In genomic region chr3:179418610-179419009, GRCh38 we compare ENCODE assay signal across 14 cellular contexts.
DNase-seq lines count a peak whose midpoint lies in the region; ATAC-seq lines count a peak whose summit lies in the region.
"Had no signal": no experiment of that assay in that cellular context is flagged by ENCODE, and none has a peak within 500 bp of the region (broad histone marks: within the 10 kb centered on the region; RNA-seq: fewer than 3 reads in every experiment).

No MANE protein-coding gene starts in this region.

- peak; percentile 11 for DNase-seq in NCI-H2227 (lab: John Stamatoyannopoulos, UW; ENCODE audit: unreplicated experiment)
- DNase-seq in NCI-H2227 treated with DMSO at 0.1 percent for 48 hours (lab: John Stamatoyannopoulos, UW) = no peak
- peak; percentile 6 for DNase-seq in NCI-H1417 treated with DMSO at 0.1 percent for 48 hours (lab: John Stamatoyannopoulos, UW)
- peak; percentile 77 to 80 for DNase-seq in NCI-H526 (lab: John Stamatoyannopoulos, UW)
- DNase-seq in activated CD4-positive, alpha-beta T cell treated with anti-CD3 and anti-CD28 coated beads, Interleukin-2, amount 50 U/mL, for 1 hour = no peak
- DNase-seq in activated naive CD4-positive, alpha-beta T cell treated with anti-CD3 and anti-CD28 coated beads, Interleukin-2, amount 50 U/mL, for 16 hours = no peak
- DNase-seq: 8988T; Calu3; CD4-positive, CD25-positive, alpha-beta regulatory T cell; DMS 273 treated with DMSO at 0.1 percent for 48 hours; GM23248; H7 had no signal

- ATAC-seq in HG02623 (IDR thresholded peaks at IDR 0.05; ENCODE audit: unreplicated experiment) = no peak
- ATAC-seq: HepG2 had no signal

Comparison
In these comparisons a context has a peak if more than half of its experiments do, and no peak if none do; other contexts are left out.
1. DNase-seq: peak in NCI-H2227 (single experiment), NCI-H1417 treated with DMSO at 0.1 percent for 48 hours (single experiment) and NCI-H526 (2 of 2); none in NCI-H2227 treated with DMSO at 0.1 percent for 48 hours (single experiment), activated CD4-positive, alpha-beta T cell treated with anti-CD3 and anti-CD28 coated beads, Interleukin-2, amount 50 U/mL, for 1 hour (single experiment) and activated naive CD4-positive, alpha-beta T cell treated with anti-CD3 and anti-CD28 coated beads, Interleukin-2, amount 50 U/mL, for 16 hours (single experiment).